12 cellular contexts compared by ENCODE assay signal in the genomic region with DNA sequence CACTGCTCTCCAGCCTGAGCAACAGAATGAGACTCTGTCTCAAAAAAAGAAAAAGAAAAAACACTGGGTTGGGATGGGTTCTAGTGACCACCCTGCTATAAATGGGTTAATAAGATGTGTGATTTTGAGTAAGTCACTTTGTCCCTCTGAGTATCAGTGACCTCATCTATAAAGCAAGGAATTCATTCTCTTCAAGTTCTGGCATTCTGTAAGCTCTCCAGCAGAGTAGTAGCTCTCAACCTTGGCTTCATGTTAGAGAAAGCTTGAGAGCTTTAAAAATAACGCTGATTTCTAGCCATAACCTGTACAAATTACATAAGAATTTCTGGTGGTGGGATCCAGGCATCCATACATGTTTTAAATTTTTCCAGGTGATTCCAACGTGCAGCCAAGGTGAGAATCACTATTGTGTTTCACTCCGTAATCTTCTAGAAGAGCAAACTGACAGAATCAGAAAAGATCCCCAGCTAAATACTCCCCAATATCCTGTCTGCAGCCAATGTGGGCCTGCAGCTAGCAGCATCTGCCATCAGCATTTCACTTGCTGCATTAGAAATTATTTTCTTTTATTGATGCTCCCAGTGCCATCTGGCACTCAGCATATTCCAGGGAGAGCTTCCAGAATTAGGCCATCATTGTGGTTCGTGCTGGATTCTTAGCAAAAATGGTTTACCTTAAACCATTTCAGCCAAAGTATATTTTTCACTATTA.
DNase-seq lines count a peak whose midpoint lies in the region; ATAC-seq, FAIRE-seq and TF ChIP-seq lines count a peak whose summit lies in the region.
"Had no signal": no experiment of that assay in that cellular context is flagged by ENCODE, and none has a peak within 500 bp of the region (broad histone marks: within the 10 kb centered on the region; RNA-seq: fewer than 3 reads in every experiment).

No MANE protein-coding gene starts in this region.

- H3K27me3 ChIP-seq in GM23338 (ENCODE audit: insufficient read depth): no peaks in the 10 kb centered on the region
- no peaks in the 10 kb centered on the region for H3K27me3 ChIP-seq in RWPE2 (ENCODE audit: insufficient read depth, poor library complexity, severe bottlenecking)
- no peaks in the 10 kb centered on the region for H3K27me3 ChIP-seq in left lung
- H3K27me3 ChIP-seq in MG63: no peaks in the 10 kb centered on the region
- H3K27me3 ChIP-seq: BE2C had no signal

- no peak for TF ChIP-seq POLR2A in erythroblast (IDR thresholded peaks at IDR 0.05; ENCODE audit: low read length)

- FAIRE-seq in urothelium cell line (lab: Jason Lieb, UNC): no peak

- peaks cover 19% of the 10 kb centered on the region for H3K9me3 Mint-ChIP-seq in GM23338

- no peaks in the 10 kb centered on the region for H3F3A ChIP-seq in GM23338 (replicated peaks; ENCODE audit: low read depth)

- peaks cover 3% of the 10 kb centered on the region for H3K27me3 Mint-ChIP-seq in GM23338 (ENCODE audit: insufficient read depth, low read depth, poor library complexity)

- H3K9me2 ChIP-seq in GM23338 (ENCODE audit: insufficient read depth): no peaks in the 10 kb centered on the region
- H3K9me2 ChIP-seq: SK-N-SH had no signal

- no peak overlapping the region for H3K4me3 ChIP-seq in GM23338
- no peak overlapping the region for H3K4me3 ChIP-seq in RWPE2 (ENCODE audit: severe bottlenecking)
- no peak overlapping the region for H3K4me3 ChIP-seq in left lung
- H3K4me3 ChIP-seq in MG63: no peak overlapping the region

- H3K4me1 ChIP-seq in GM23338 (ENCODE audit: insufficient read depth): no peaks in the 10 kb centered on the region
- peaks cover 25% of the 10 kb centered on the region for H3K4me1 ChIP-seq in RWPE2 (ENCODE audit: insufficient read depth, poor library complexity, severe bottlenecking)
- H3K4me1 ChIP-seq in left lung: no peaks in the 10 kb centered on the region
- H3K4me1 ChIP-seq: BE2C had no signal

- no peak overlapping the region for H3K27ac Mint-ChIP-seq in GM23338
- H3K27ac Mint-ChIP-seq: CD4-positive, alpha-beta T cell had no signal

- H3K36me3 Mint-ChIP-seq in GM23338 (ENCODE audit: low read depth): peaks cover 8% of the 10 kb centered on the region

- no peaks in the 10 kb centered on the region for H4K20me1 ChIP-seq in GM23338 (replicated peaks; ENCODE audit: insufficient read depth)

- ATAC-seq in GM23338: no peak
- ATAC-seq in RWPE2 (ENCODE audit: low read depth): no peak
- ATAC-seq in left lung: peak; percentile 73

- no peaks in the 10 kb centered on the region for H3K79me2 ChIP-seq in GM23338 (replicated peaks; ENCODE audit: insufficient read depth)

- DNase-seq in DMS 273 (lab: John Stamatoyannopoulos, UW; ENCODE audit: unreplicated experiment) (peak; percentile 69), GM23338 (ENCODE audit: low spot score) (no peak), RWPE2 (ENCODE audit: low spot score) (no peak), left lung (no peak), urothelium cell line (ENCODE audit: low spot score) (no peak), erythroblast (lab: John Stamatoyannopoulos, UW) (no peak), MG63 (no peak)
- DNase-seq: BE2C; CD4-positive, alpha-beta T cell; NCI-H1436 treated with DMSO at 0.1 percent for 48 hours; NCI-H774; SK-N-SH had no signal

- TF ChIP-seq CTCF in GM23338 (conservative IDR thresholded peaks at IDR 0.05; ENCODE audit: low read depth in 2 of 2) (no peak), RWPE2 (IDR thresholded peaks at IDR 0.05; ENCODE audit: poor library complexity, severe bottlenecking) (no peak), left lung (IDR thresholded peaks at IDR 0.05) (no peak)

- intact Hi-C loops in left lung (cut with DNase I): no loop called here

- no peak overlapping the region for H3K27ac ChIP-seq in GM23338 (ENCODE audit: low read depth)
- peak overlapping the region; percentile 27 for H3K27ac ChIP-seq in RWPE2 (ENCODE audit: poor library complexity, severe bottlenecking)
- no peak overlapping the region for H3K27ac ChIP-seq in left lung

- peaks cover 8% of the 10 kb centered on the region for H3K9me3 ChIP-seq in RWPE2 (ENCODE audit: severe bottlenecking)
- no peaks in the 10 kb centered on the region for H3K9me3 ChIP-seq in left lung
- H3K9me3 ChIP-seq in MG63: peaks cover 10% of the 10 kb centered on the region
- H3K9me3 ChIP-seq: BE2C had no signal

- H3K4me3 Mint-ChIP-seq in GM23338: no peak overlapping the region
- H3K4me3 Mint-ChIP-seq: CD4-positive, alpha-beta T cell had no signal

- H3K36me3 ChIP-seq in GM23338 (ENCODE audit: insufficient read depth) (0 out of 2 replicates have a peak, but pooled peaks cover 6% of the 10 kb centered on the region), RWPE2 (ENCODE audit: low read depth) (no peaks in the 10 kb centered on the region), left lung (no peaks in the 10 kb centered on the region), MG63 (no peaks in the 10 kb centered on the region)
- H3K36me3 ChIP-seq: BE2C had no signal

- H3K4me2 ChIP-seq in GM23338: no peak overlapping the region
- H3K4me2 ChIP-seq: SK-N-SH had no signal

- no peaks in the 10 kb centered on the region for H3K4me1 Mint-ChIP-seq in GM23338

- 0 out of 2 replicates have a peak overlapping the region, but pooled peaks have one; percentile 28 for H2AFZ ChIP-seq in GM23338

TF ChIP-seq in GM23338, 12 proteins besides CTCF, POLR2A, EP300 and RAD21 (continues in another document):
- no peak for TF ChIP-seq STAT1 (IDR thresholded peaks at IDR 0.05; ENCODE audit: unreplicated experiment)
- TF ChIP-seq ZNF331 (CRISPR knock-in tag; IDR thresholded peaks at IDR 0.05; ENCODE audit: low read depth): no peak
- TF ChIP-seq ZNF114 (CRISPR knock-in tag; IDR thresholded peaks at IDR 0.05): no peak
- TF ChIP-seq, protein P1, sequence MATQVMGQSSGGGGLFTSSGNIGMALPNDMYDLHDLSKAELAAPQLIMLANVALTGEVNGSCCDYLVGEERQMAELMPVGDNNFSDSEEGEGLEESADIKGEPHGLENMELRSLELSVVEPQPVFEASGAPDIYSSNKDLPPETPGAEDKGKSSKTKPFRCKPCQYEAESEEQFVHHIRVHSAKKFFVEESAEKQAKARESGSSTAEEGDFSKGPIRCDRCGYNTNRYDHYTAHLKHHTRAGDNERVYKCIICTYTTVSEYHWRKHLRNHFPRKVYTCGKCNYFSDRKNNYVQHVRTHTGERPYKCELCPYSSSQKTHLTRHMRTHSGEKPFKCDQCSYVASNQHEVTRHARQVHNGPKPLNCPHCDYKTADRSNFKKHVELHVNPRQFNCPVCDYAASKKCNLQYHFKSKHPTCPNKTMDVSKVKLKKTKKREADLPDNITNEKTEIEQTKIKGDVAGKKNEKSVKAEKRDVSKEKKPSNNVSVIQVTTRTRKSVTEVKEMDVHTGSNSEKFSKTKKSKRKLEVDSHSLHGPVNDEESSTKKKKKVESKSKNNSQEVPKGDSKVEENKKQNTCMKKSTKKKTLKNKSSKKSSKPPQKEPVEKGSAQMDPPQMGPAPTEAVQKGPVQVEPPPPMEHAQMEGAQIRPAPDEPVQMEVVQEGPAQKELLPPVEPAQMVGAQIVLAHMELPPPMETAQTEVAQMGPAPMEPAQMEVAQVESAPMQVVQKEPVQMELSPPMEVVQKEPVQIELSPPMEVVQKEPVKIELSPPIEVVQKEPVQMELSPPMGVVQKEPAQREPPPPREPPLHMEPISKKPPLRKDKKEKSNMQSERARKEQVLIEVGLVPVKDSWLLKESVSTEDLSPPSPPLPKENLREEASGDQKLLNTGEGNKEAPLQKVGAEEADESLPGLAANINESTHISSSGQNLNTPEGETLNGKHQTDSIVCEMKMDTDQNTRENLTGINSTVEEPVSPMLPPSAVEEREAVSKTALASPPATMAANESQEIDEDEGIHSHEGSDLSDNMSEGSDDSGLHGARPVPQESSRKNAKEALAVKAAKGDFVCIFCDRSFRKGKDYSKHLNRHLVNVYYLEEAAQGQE (IDR thresholded peaks at IDR 0.05; ENCODE audit: unreplicated experiment): no peak
- TF ChIP-seq JUNB (IDR thresholded peaks at IDR 0.05; ENCODE audit: unreplicated experiment): no peak
- no peak for TF ChIP-seq EZH2phosphoT487 (IDR thresholded peaks at IDR 0.05; ENCODE audit: unreplicated experiment)
- TF ChIP-seq CREB1 (CRISPR knock-in tag; IDR thresholded peaks at IDR 0.05; ENCODE audit: low read depth): no peak
